In genomic region chr10:519055-519715, GRCh38 we compare ENCODE assay signal across 12 cellular contexts.
"Had no signal": no experiment of that assay in that cellular context is flagged by ENCODE, and none has a peak within 500 bp of the region (broad histone marks: within the 10 kb centered on the region; RNA-seq: fewer than 3 reads in every experiment).

No MANE protein-coding gene starts in this region.

- H3K4me3 ChIP-seq: cardiac muscle cell, esophagus squamous epithelium, suprapubic skin, transverse colon had no signal

- DNase-seq: activated CD4-positive, alpha-beta T cell treated with anti-CD3 and anti-CD28 coated beads, Interleukin-2, amount 50 U/mL, for 4 hours; effector memory CD8-positive, alpha-beta T cell; esophagus squamous epithelium; mesenchymal stem cell; naive thymus-derived CD8-positive, alpha-beta T cell; stimulated activated CD4-positive, alpha-beta T cell treated with anti-CD3 and anti-CD28 coated beads, Interleukin-1b, Interleukin-23, amount 100 ng/mL, for 48 hours; stimulated activated naive CD8-positive, alpha-beta T cell treated with anti-CD3 and anti-CD28 coated beads, Interleukin-15, amount 100 ng/mL, for 72 hours; transverse colon; WERI-Rb-1 had no signal

- H3K9ac ChIP-seq: parathyroid adenoma had no signal

- H2AFZ ChIP-seq: parathyroid adenoma had no signal

- H3K36me3 ChIP-seq: cardiac muscle cell, esophagus squamous epithelium, suprapubic skin, transverse colon, WERI-Rb-1 had no signal

- H3K27me3 ChIP-seq: cardiac muscle cell, esophagus squamous epithelium, suprapubic skin, transverse colon had no signal

- H3K9me3 ChIP-seq: esophagus squamous epithelium, suprapubic skin, transverse colon had no signal

- ATAC-seq: effector memory CD8-positive, alpha-beta T cell; naive thymus-derived CD8-positive, alpha-beta T cell; stimulated activated naive CD8-positive, alpha-beta T cell treated with anti-CD3 and anti-CD28 coated beads, Interleukin-15, amount 100 ng/mL, for 72 hours had no signal

- H3K27ac ChIP-seq: cardiac muscle cell, esophagus squamous epithelium, parathyroid adenoma, suprapubic skin, WERI-Rb-1 had no signal
